In genomic region chr11:123059056-123059920, GRCh38 we compare ENCODE assay signal across 8 cellular contexts. TPM values are rescaled to one million over a fixed set of nuclear protein-coding genes. Genes with fewer than 3 reads are reported as not detected.
DNase-seq lines count a peak whose midpoint lies in the region; ATAC-seq, FAIRE-seq and TF ChIP-seq lines count a peak whose summit lies in the region.
"Not testable (repeated sequence)": the region's sequence is repeated elsewhere in the genome, so short reads cannot be mapped to it uniquely, and the experiment has no call there.

No MANE protein-coding gene starts in this region.

- TF ChIP-seq POLR2A in GM12892 (IDR thresholded peaks at IDR 0.05; ENCODE audit: low read depth, low read length): not testable (repeated sequence)

- ATAC-seq in activated CD8-positive, alpha-beta memory T cell treated with anti-CD3 and anti-CD28 coated beads, Interleukin-2, amount 10 ng/mL, durations not matched to agents 7 days and 5 days; central memory CD8-positive, alpha-beta T cell (replicated peaks; ENCODE audit: extremely low read depth, poor library complexity, severe bottlenecking); heart right ventricle: not testable (repeated sequence)

- H3K36me3 ChIP-seq in OCI-LY3 (replicated peaks; ENCODE audit: low read depth, low read length) (peaks cover 65% of the 10 kb centered on the region), heart right ventricle (peaks cover 0 to 71% (median 53%) of the 10 kb centered on the region in 9 donors), muscle layer of duodenum (ENCODE audit: control insufficient read depth in 1 of 2, insufficient read depth in 2 of 2, low read length in 2 of 2) (peaks cover 49 to 68% of the 10 kb centered on the region in 2 donors)

- 27 to 29% methylated on average over 18 of the region's 18 CpGs for WGBS in heart right ventricle, 2 donors

- H3K4me3 ChIP-seq in OCI-LY3 (ENCODE audit: low read length) (peak overlapping the region; percentile 100), heart right ventricle (peak overlapping the region; percentile 67 to 96 (median 88)), muscle layer of duodenum (ENCODE audit: low read depth in 1 of 2, low read length in 2 of 2) (peak overlapping the region; percentile 90 to 96), skin epidermis (peak overlapping the region; percentile 64 to 98 (median 95))

- peaks cover 68% of the 10 kb centered on the region for H3K79me2 ChIP-seq in OCI-LY3 (ENCODE audit: low read length)

- peaks cover 65% of the 10 kb centered on the region for H4K20me1 ChIP-seq in OCI-LY3 (ENCODE audit: insufficient read depth, low read length)

- peaks cover 76% of the 10 kb centered on the region for H3K36me3 Mint-ChIP-seq in activated CD8-positive, alpha-beta memory T cell treated with anti-CD3 and anti-CD28 coated beads, Interleukin-2, amount 10 ng/mL, durations not matched to agents 7 days and 5 days
- H3K36me3 Mint-ChIP-seq in central memory CD8-positive, alpha-beta T cell (ENCODE audit: insufficient read depth): peaks cover 86% of the 10 kb centered on the region

- CTCF ChIA-PET in activated CD8-positive, alpha-beta memory T cell treated with anti-CD3 and anti-CD28 coated beads, Interleukin-2, amount 10 ng/mL, durations not matched to agents 7 days and 5 days (lab: Charles Lee): interaction anchor here (0.6 to 1.2 kb wide), 5 partner anchors 11 to 212 kb away, joined by 3 read pairs; no protein-coding TSS in a partner anchor

- H3K9ac ChIP-seq in OCI-LY3 (ENCODE audit: low read length): 0 out of 2 replicates have a peak overlapping the region, but pooled peaks have one; percentile 100

- not testable (repeated sequence) for TF ChIP-seq CTCF in 22Rv1 (IDR thresholded peaks at IDR 0.05); OCI-LY3 (IDR thresholded peaks at IDR 0.05; ENCODE audit: low read depth, low read length); heart right ventricle (IDR thresholded peaks at IDR 0.05)

- not testable (repeated sequence) for H3K9me3 Mint-ChIP-seq in activated CD8-positive, alpha-beta memory T cell treated with anti-CD3 and anti-CD28 coated beads, Interleukin-2, amount 10 ng/mL, durations not matched to agents 7 days and 5 days (ENCODE audit: low read depth); central memory CD8-positive, alpha-beta T cell

- FAIRE-seq in GM12892 (lab: Jason Lieb, UNC): peak; percentile 65

- not testable (repeated sequence) for H3K27me3 ChIP-seq in OCI-LY3 (ENCODE audit: low read depth, low read length); heart right ventricle; muscle layer of duodenum (ENCODE audit: low read depth, low read length)

- H2AFZ ChIP-seq in OCI-LY3 (ENCODE audit: low read depth, low read length): not testable (repeated sequence)

- intact Hi-C loops in heart right ventricle (cut with DNase I): loop anchor here in 5 of 10 donors (10.0 kb wide), 2 partner anchors 144 to 194 kb away; no protein-coding TSS in a partner anchor

- peak overlapping the region; percentile 98 for H3K4me2 ChIP-seq in OCI-LY3 (ENCODE audit: low read length)

- H3K27ac Mint-ChIP-seq in activated CD8-positive, alpha-beta memory T cell treated with anti-CD3 and anti-CD28 coated beads, Interleukin-2, amount 10 ng/mL, durations not matched to agents 7 days and 5 days: peak overlapping the region; percentile 100
- H3K27ac Mint-ChIP-seq in central memory CD8-positive, alpha-beta T cell (ENCODE audit: low read depth): peak overlapping the region; percentile 98

- DNase-seq in GM12892 (ENCODE audit: insufficient read length); activated CD8-positive, alpha-beta memory T cell treated with anti-CD3 and anti-CD28 coated beads, Interleukin-2, amount 10 ng/mL, durations not matched to agents 7 days and 5 days; central memory CD8-positive, alpha-beta T cell (ENCODE audit: low spot score in 2 of 2); heart right ventricle: not testable (repeated sequence)

- H3K27me3 Mint-ChIP-seq in activated CD8-positive, alpha-beta memory T cell treated with anti-CD3 and anti-CD28 coated beads, Interleukin-2, amount 10 ng/mL, durations not matched to agents 7 days and 5 days; central memory CD8-positive, alpha-beta T cell: not testable (repeated sequence)

- H3K4me1 ChIP-seq in OCI-LY3 (ENCODE audit: low read length): peaks cover 25% of the 10 kb centered on the region
- H3K4me1 ChIP-seq in heart right ventricle: peaks cover 21 to 80% (median 74%) of the 10 kb centered on the region in 9 donors
- peaks cover 29 to 62% of the 10 kb centered on the region in 2 donors for H3K4me1 ChIP-seq in muscle layer of duodenum (ENCODE audit: control insufficient read depth in 1 of 2, insufficient read depth in 2 of 2, low read length in 2 of 2)

- H3K27ac ChIP-seq in 22Rv1 (peak overlapping the region; percentile 100), OCI-LY3 (ENCODE audit: low read length) (peak overlapping the region; percentile 92), heart right ventricle (peak overlapping the region in 4 of 10 donors; percentile 1 to 100 (median 29)), skin epidermis (peak overlapping the region in 8 of 21 experiments; percentile 3 to 47 (median 26))
- H3K27ac ChIP-seq in muscle layer of duodenum (ENCODE audit: low read length): not testable (repeated sequence)

- not testable (repeated sequence) for H3K9me3 ChIP-seq in OCI-LY3 (ENCODE audit: insufficient read depth, low read length); heart right ventricle; muscle layer of duodenum (ENCODE audit: control insufficient read depth in 1 of 2, low read length in 2 of 2)

- peak overlapping the region; percentile 99 for H3K4me3 Mint-ChIP-seq in activated CD8-positive, alpha-beta memory T cell treated with anti-CD3 and anti-CD28 coated beads, Interleukin-2, amount 10 ng/mL, durations not matched to agents 7 days and 5 days
- H3K4me3 Mint-ChIP-seq in central memory CD8-positive, alpha-beta T cell: peak overlapping the region; percentile 99

- H3K4me1 Mint-ChIP-seq in activated CD8-positive, alpha-beta memory T cell treated with anti-CD3 and anti-CD28 coated beads, Interleukin-2, amount 10 ng/mL, durations not matched to agents 7 days and 5 days: peaks cover 58% of the 10 kb centered on the region
- H3K4me1 Mint-ChIP-seq in central memory CD8-positive, alpha-beta T cell: peaks cover 89% of the 10 kb centered on the region

RNA-seq across cellular contexts. Expression of gene HSPA8, which starts 2.6 kb away (rescaled TPM):
- polyA plus RNA-seq in GM12892 (2012; ENCODE audit: missing spikeins): 2,065 TPM
- 1,000 to 10,000 TPM; 1,728 to 2,522 TPM for total RNA-seq in activated CD8-positive, alpha-beta memory T cell treated with anti-CD3 and anti-CD28 coated beads, Interleukin-2, amount 10 ng/mL, durations not matched to agents 7 days and 5 days
- total RNA-seq in heart right ventricle: 1,000 to 10,000 TPM in 7 of 10 donors, 100 to 1,000 TPM in 3; 700 to 1,440 (median 1,139) TPM
- 100 to 1,000 TPM in 1 of 2 donors, 10 to 100 TPM in 1; 52.9 to 860 TPM for polyA plus RNA-seq in heart right ventricle
